5 cellular contexts compared by ENCODE assay signal in genomic region chr4:15516494-15516893, GRCh38.
"Had no signal": no experiment of that assay in that cellular context is flagged by ENCODE, and none has a peak within 500 bp of the region (broad histone marks: within the 10 kb centered on the region; RNA-seq: fewer than 3 reads in every experiment).

No MANE protein-coding gene starts in this region.

- H3K4me3 Mint-ChIP-seq: IgD-negative memory B cell had no signal

- DNase-seq: IMR-90, KBM-7 had no signal

- H3K27me3 Mint-ChIP-seq: IgD-negative memory B cell had no signal

- H3K27ac ChIP-seq: HL-60 had no signal

- H3K4me3 ChIP-seq: K562 had no signal

- H3K4me1 Mint-ChIP-seq: IgD-negative memory B cell had no signal

- H3K36me3 Mint-ChIP-seq: IgD-negative memory B cell had no signal
